20 cellular contexts compared by ENCODE assay signal in the genomic region with DNA sequence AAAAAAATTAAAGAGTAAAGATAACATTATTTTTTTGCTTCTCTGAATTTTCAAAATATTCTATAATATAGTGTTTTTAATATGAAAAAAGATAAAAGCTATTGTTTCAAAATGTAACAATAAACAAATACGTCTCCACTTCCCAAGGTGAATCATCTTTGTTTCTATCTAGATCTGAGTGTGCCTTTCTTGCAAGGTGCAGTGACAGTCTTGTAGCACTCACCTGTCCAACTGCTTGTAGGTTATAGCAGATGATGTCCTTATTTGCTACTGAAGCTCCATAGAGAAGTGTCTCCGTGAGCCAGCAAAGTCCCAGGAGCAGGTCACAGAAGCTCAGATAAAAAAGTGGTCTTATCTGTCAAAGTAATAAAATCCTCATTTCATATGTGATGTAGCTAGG. TPM values are rescaled to one million over a fixed set of nuclear protein-coding genes. Genes with fewer than 3 reads are reported as not detected.
DNase-seq lines count a peak whose midpoint lies in the region; ATAC-seq and TF ChIP-seq lines count a peak whose summit lies in the region.
"Had no signal": no experiment of that assay in that cellular context is flagged by ENCODE, and none has a peak within 500 bp of the region (broad histone marks: within the 10 kb centered on the region; RNA-seq: fewer than 3 reads in every experiment).

No MANE protein-coding gene starts in this region.

- peak; percentile 5 for ATAC-seq in activated CD8-positive, alpha-beta memory T cell treated with anti-CD3 and anti-CD28 coated beads, Interleukin-2, amount 10 ng/mL, durations not matched to agents 7 days and 5 days
- ATAC-seq in activated CD8-positive, alpha-beta T cell treated with anti-CD3 and anti-CD28 coated beads for 36 hours = peak; percentile 38
- ATAC-seq in natural killer cell (no peak), HG02840 (IDR thresholded peaks at IDR 0.05; ENCODE audit: low FRiP score, unreplicated experiment) (no peak)
- ATAC-seq: WTC11 had no signal

- H3K27ac Mint-ChIP-seq in activated CD8-positive, alpha-beta memory T cell treated with anti-CD3 and anti-CD28 coated beads, Interleukin-2, amount 10 ng/mL, durations not matched to agents 7 days and 5 days = peak overlapping the region; percentile 86
- peak overlapping the region; percentile 80 to 96 (median 91) for H3K27ac Mint-ChIP-seq in CD4-positive, alpha-beta memory T cell
- H3K27ac Mint-ChIP-seq in activated CD8-positive, alpha-beta T cell treated with anti-CD3 and anti-CD28 coated beads for 36 hours = no peak overlapping the region
- H3K27ac Mint-ChIP-seq in natural killer cell = peak overlapping the region in 1 of 2 donors; percentile 44
- H3K27ac Mint-ChIP-seq: WTC11 had no signal

- DNase-seq in activated CD8-positive, alpha-beta memory T cell treated with anti-CD3 and anti-CD28 coated beads, Interleukin-2, amount 10 ng/mL, durations not matched to agents 7 days and 5 days = no peak
- DNase-seq in activated CD8-positive, alpha-beta memory T cell treated with anti-CD3 and anti-CD28 coated beads, Interleukin-2, amount 50 U/mL, for 4 hours = no peak
- no peak for DNase-seq in CD4-positive, alpha-beta memory T cell
- DNase-seq in activated CD8-positive, alpha-beta T cell treated with anti-CD3 and anti-CD28 coated beads for 36 hours = no peak
- DNase-seq in natural killer cell = no peak
- DNase-seq in midbrain (lab: John Stamatoyannopoulos, UW) = no peak
- no peak for DNase-seq in NCI-H2196 treated with DMSO at 0.1 percent for 48 hours (lab: John Stamatoyannopoulos, UW; ENCODE audit: unreplicated experiment)
- DNase-seq: ACHN; activated naive CD4-positive, alpha-beta T cell; H7; MG63; NCI-H1417 treated with DMSO at 0.1 percent for 48 hours; NCI-H2107; stimulated activated CD4-positive, alpha-beta T cell treated with anti-CD3 and anti-CD28 coated beads, Interleukin-4, amount 100 ng/mL, for 24 hours; stomach; T1000; upper lobe of left lung had no signal

- CTCF ChIA-PET in activated CD8-positive, alpha-beta memory T cell treated with anti-CD3 and anti-CD28 coated beads, Interleukin-2, amount 10 ng/mL, durations not matched to agents 7 days and 5 days (lab: Charles Lee) = interaction anchor here (0.9 to 9.0 kb wide), 3 partner anchors 15 to 43 kb away, joined by 3 to 60 read pairs (median 3); a partner anchor contains a TSS
- CTCF ChIA-PET in CD4-positive, alpha-beta memory T cell (lab: Charles Lee; ENCODE audit: partially characterized antibody) = interaction anchor here (0.8 to 3.5 kb wide), 5 partner anchors 11 to 47 kb away, joined by 3 to 20 read pairs (median 4); a partner anchor contains a TSS
- CTCF ChIA-PET in activated CD8-positive, alpha-beta T cell treated with anti-CD3 and anti-CD28 coated beads for 36 hours (lab: Charles Lee) = interaction anchor here (1.4 kb wide), 2 partner anchors 23 to 46 kb away, joined by 4 to 6 read pairs; a partner anchor contains a TSS

- H3K27ac ChIP-seq in CD4-positive, alpha-beta memory T cell (ENCODE audit: low read depth, low read length) = no peak overlapping the region
- H3K27ac ChIP-seq: C4-2B, upper lobe of left lung had no signal

- H3K9me3 Mint-ChIP-seq in activated CD8-positive, alpha-beta memory T cell treated with anti-CD3 and anti-CD28 coated beads, Interleukin-2, amount 10 ng/mL, durations not matched to agents 7 days and 5 days (ENCODE audit: low read depth) = no peaks in the 10 kb centered on the region
- H3K9me3 Mint-ChIP-seq in CD4-positive, alpha-beta memory T cell = no peaks in the 10 kb centered on the region
- no peaks in the 10 kb centered on the region for H3K9me3 Mint-ChIP-seq in activated CD8-positive, alpha-beta T cell treated with anti-CD3 and anti-CD28 coated beads for 36 hours
- no peaks in the 10 kb centered on the region for H3K9me3 Mint-ChIP-seq in natural killer cell
- H3K9me3 Mint-ChIP-seq: WTC11 had no signal

- H3K27me3 Mint-ChIP-seq in activated CD8-positive, alpha-beta memory T cell treated with anti-CD3 and anti-CD28 coated beads, Interleukin-2, amount 10 ng/mL, durations not matched to agents 7 days and 5 days = no peaks in the 10 kb centered on the region
- no peaks in the 10 kb centered on the region for H3K27me3 Mint-ChIP-seq in CD4-positive, alpha-beta memory T cell
- H3K27me3 Mint-ChIP-seq in activated CD8-positive, alpha-beta T cell treated with anti-CD3 and anti-CD28 coated beads for 36 hours = no peaks in the 10 kb centered on the region
- H3K27me3 Mint-ChIP-seq in natural killer cell (ENCODE audit: low read depth in 2 of 2) = no peaks in the 10 kb centered on the region

- H3K4me3 ChIP-seq in CD4-positive, alpha-beta memory T cell (ENCODE audit: low read length in 2 of 2) = no peak overlapping the region
- H3K4me3 ChIP-seq: MG63, stomach, upper lobe of left lung had no signal

- intact Hi-C loops in CD4-positive, alpha-beta memory T cell (cut with micrococcal nuclease) = no loop called here
- intact Hi-C loops in activated CD8-positive, alpha-beta T cell treated with anti-CD3 and anti-CD28 coated beads for 36 hours (cut with micrococcal nuclease) = no loop called here
- intact Hi-C loops in natural killer cell (cut with micrococcal nuclease) = no loop called here

- H3K4me1 Mint-ChIP-seq in activated CD8-positive, alpha-beta memory T cell treated with anti-CD3 and anti-CD28 coated beads, Interleukin-2, amount 10 ng/mL, durations not matched to agents 7 days and 5 days = peaks cover 47% of the 10 kb centered on the region
- peaks cover 41 to 76% (median 60%) of the 10 kb centered on the region in 4 donors for H3K4me1 Mint-ChIP-seq in CD4-positive, alpha-beta memory T cell
- H3K4me1 Mint-ChIP-seq in activated CD8-positive, alpha-beta T cell treated with anti-CD3 and anti-CD28 coated beads for 36 hours (ENCODE audit: low read depth) = peaks cover 47% of the 10 kb centered on the region
- H3K4me1 Mint-ChIP-seq in natural killer cell = peaks cover 31 to 37% of the 10 kb centered on the region in 2 donors

- H3K36me3 ChIP-seq in CD4-positive, alpha-beta memory T cell (ENCODE audit: insufficient read depth, low read length) = peaks cover 5% of the 10 kb centered on the region
- H3K36me3 ChIP-seq: MG63 had no signal

- TF ChIP-seq CTCF in activated CD8-positive, alpha-beta T cell treated with anti-CD3 and anti-CD28 coated beads for 36 hours (IDR thresholded peaks at IDR 0.05) = no peak
- no peak for TF ChIP-seq CTCF in natural killer cell (IDR thresholded peaks at IDR 0.05)

- H3K9me3 ChIP-seq in CD4-positive, alpha-beta memory T cell (ENCODE audit: control insufficient read depth in 1 of 2, low read length in 2 of 2) = no peaks in the 10 kb centered on the region
- H3K9me3 ChIP-seq: MG63, stomach, upper lobe of left lung had no signal

- H3K27me3 ChIP-seq in CD4-positive, alpha-beta memory T cell (ENCODE audit: insufficient read depth, low read length) = no peaks in the 10 kb centered on the region
- H3K27me3 ChIP-seq: MG63, stomach, upper lobe of left lung had no signal

- H3K4me1 ChIP-seq in CD4-positive, alpha-beta memory T cell (ENCODE audit: insufficient read depth, low read length) = peaks cover 63% of the 10 kb centered on the region

- peaks cover 32% of the 10 kb centered on the region for H3K36me3 Mint-ChIP-seq in activated CD8-positive, alpha-beta memory T cell treated with anti-CD3 and anti-CD28 coated beads, Interleukin-2, amount 10 ng/mL, durations not matched to agents 7 days and 5 days
- H3K36me3 Mint-ChIP-seq in CD4-positive, alpha-beta memory T cell = peaks cover 19 to 27% of the 10 kb centered on the region in 2 donors
- peaks cover 4% of the 10 kb centered on the region for H3K36me3 Mint-ChIP-seq in activated CD8-positive, alpha-beta T cell treated with anti-CD3 and anti-CD28 coated beads for 36 hours (ENCODE audit: low read depth)
- no peaks in the 10 kb centered on the region for H3K36me3 Mint-ChIP-seq in natural killer cell

- peak overlapping the region; percentile 20 for H3K4me3 Mint-ChIP-seq in activated CD8-positive, alpha-beta memory T cell treated with anti-CD3 and anti-CD28 coated beads, Interleukin-2, amount 10 ng/mL, durations not matched to agents 7 days and 5 days
- H3K4me3 Mint-ChIP-seq in CD4-positive, alpha-beta memory T cell = peak overlapping the region in 7 of 8 donors; percentile 18 to 84 (median 49)
- H3K4me3 Mint-ChIP-seq in activated CD8-positive, alpha-beta T cell treated with anti-CD3 and anti-CD28 coated beads for 36 hours = no peak overlapping the region
- H3K4me3 Mint-ChIP-seq in natural killer cell = peak overlapping the region; percentile 10
- H3K4me3 Mint-ChIP-seq: WTC11 had no signal

- POLR2A ChIA-PET in CD4-positive, alpha-beta memory T cell (lab: Charles Lee; ENCODE audit: partially characterized antibody) = interaction anchor here (0.9 to 9.3 kb wide), 4 partner anchors 11 to 41 kb away, joined by 4 to 344 read pairs (median 32); a partner anchor contains a TSS
- POLR2A ChIA-PET in activated CD8-positive, alpha-beta T cell treated with anti-CD3 and anti-CD28 coated beads for 36 hours (lab: Charles Lee) = interaction anchor here (0.6 to 3.5 kb wide), 5 partner anchors 10 to 261 kb away, joined by 3 to 27 read pairs (median 3); a partner anchor contains a TSS

RNA-seq across cellular contexts. Expression of a gene that starts 21.4 kb away (rescaled TPM):
- total RNA-seq in activated CD8-positive, alpha-beta memory T cell treated with anti-CD3 and anti-CD28 coated beads, Interleukin-2, amount 10 ng/mL, durations not matched to agents 7 days and 5 days = 10 to 100 TPM; 14.6 to 22.2 TPM
- 10 to 100 TPM; 47.3 to 50.6 TPM for total RNA-seq in CD4-positive, alpha-beta memory T cell
- polyA plus RNA-seq in CD4-positive, alpha-beta memory T cell = 10 to 100 TPM; 32.3 to 37.1 TPM
- 10 to 100 TPM; 13.8 to 16.3 TPM for total RNA-seq in activated CD8-positive, alpha-beta T cell treated with anti-CD3 and anti-CD28 coated beads for 36 hours
- total RNA-seq in natural killer cell = 10 to 100 TPM in 2 of 3 donors, 1 to 10 TPM in 1; 6.5 to 10.2 (median 10.1) TPM

RNA-seq across cellular contexts. Expression of a gene that starts 21.7 kb away (rescaled TPM):
- total RNA-seq in activated CD8-positive, alpha-beta memory T cell treated with anti-CD3 and anti-CD28 coated beads, Interleukin-2, amount 10 ng/mL, durations not matched to agents 7 days and 5 days = 100 to 1,000 TPM; 119 to 150 TPM
- total RNA-seq in CD4-positive, alpha-beta memory T cell = 100 to 1,000 TPM; 183 to 184 TPM
- polyA plus RNA-seq in CD4-positive, alpha-beta memory T cell = 100 to 1,000 TPM; 217 to 250 TPM
- 10 to 100 TPM; 82.9 to 83.7 TPM for total RNA-seq in activated CD8-positive, alpha-beta T cell treated with anti-CD3 and anti-CD28 coated beads for 36 hours
- total RNA-seq in natural killer cell = 10 to 100 TPM; 51.6 to 74.9 (median 57.8) TPM

Comparison
In these comparisons a context has a peak if more than half of its experiments do, and no peak if none do; other contexts are left out.
1. ATAC-seq: peak in activated CD8-positive, alpha-beta memory T cell treated with anti-CD3 and anti-CD28 coated beads, Interleukin-2, amount 10 ng/mL, durations not matched to agents 7 days and 5 days (single experiment) and activated CD8-positive, alpha-beta T cell treated with anti-CD3 and anti-CD28 coated beads for 36 hours (single experiment); none in natural killer cell (0 of 3) and HG02840 (single experiment).